In genomic region chr2:135948642-135949355, GRCh38 we compare ENCODE assay signal across 8 cellular contexts. TPM values are rescaled to one million over a fixed set of nuclear protein-coding genes. Genes with fewer than 3 reads are reported as not detected.
DNase-seq lines count a peak whose midpoint lies in the region; ATAC-seq, FAIRE-seq and TF ChIP-seq lines count a peak whose summit lies in the region.

No MANE protein-coding gene starts in this region.

- peak; percentile 72 for ATAC-seq in CD8-positive, alpha-beta T cell
- peak; percentile 66 for ATAC-seq in GM21447 (IDR thresholded peaks at IDR 0.05; ENCODE audit: unreplicated experiment)
- ATAC-seq in omental fat pad (ENCODE audit: low FRiP score), result peak; percentile 63

- no peak for FAIRE-seq in astrocyte (lab: Jason Lieb, UNC)

- no peak for TF ChIP-seq CTCF in CD8-positive, alpha-beta T cell (IDR thresholded peaks at IDR 0.05)
- TF ChIP-seq CTCF in astrocyte (IDR thresholded peaks at IDR 0.05; ENCODE audit: insufficient read depth, low read depth, low read length) (no peak), omental fat pad (IDR thresholded peaks at IDR 0.05) (no peak), uterus (IDR thresholded peaks at IDR 0.05) (no peak)

- H3K4me3 Mint-ChIP-seq in CD8-positive, alpha-beta T cell, result peak overlapping the region; percentile 37
- H3K4me3 Mint-ChIP-seq in astrocyte (ENCODE audit: unreplicated experiment), result no peak overlapping the region

- H2AFZ ChIP-seq in astrocyte (ENCODE audit: low read depth, low read length), result no peak overlapping the region

- intact Hi-C loops in CD8-positive, alpha-beta T cell (cut with DNase I, micrococcal nuclease), result loop anchor here (5.0 kb wide), 2 partner anchors 34 to 39 kb away; partner anchors contain the start of gene DARS1 (in 1 of the 2)
- intact Hi-C loops in uterus (cut with DNase I; ENCODE audit: low total_unique reads), result no loop called here

- DNase-seq in CD8-positive, alpha-beta T cell, result peak in 4 of 7 experiments; percentile 10 to 29 (median 16)
- DNase-seq in LoVo (ENCODE audit: low spot score), result peak; percentile 88
- peak; percentile 82 for DNase-seq in astrocyte (ENCODE audit: low read depth)
- DNase-seq in omental fat pad (ENCODE audit: low spot score), result no peak
- no peak for DNase-seq in dedifferentiated amniotic fluid mesenchymal stem cell (ENCODE audit: extremely low spot score)
- no peak for DNase-seq in NCI-H510A treated with DMSO at 0.1 percent for 48 hours (lab: John Stamatoyannopoulos, UW)
- no peak for DNase-seq in uterus

- no peaks in the 10 kb centered on the region for H3K27me3 Mint-ChIP-seq in CD8-positive, alpha-beta T cell (ENCODE audit: low read depth)
- no peaks in the 10 kb centered on the region for H3K27me3 Mint-ChIP-seq in astrocyte (ENCODE audit: low read depth, unreplicated experiment)

- TF ChIP-seq POLR2A in uterus (IDR thresholded peaks at IDR 0.05), result no peak

- peaks cover 39% of the 10 kb centered on the region for H3K36me3 Mint-ChIP-seq in CD8-positive, alpha-beta T cell
- peaks cover 12% of the 10 kb centered on the region for H3K36me3 Mint-ChIP-seq in astrocyte (ENCODE audit: low read depth, unreplicated experiment)

- peak overlapping the region; percentile 85 for H3K27ac Mint-ChIP-seq in CD8-positive, alpha-beta T cell
- H3K27ac Mint-ChIP-seq in astrocyte (ENCODE audit: unreplicated experiment), result peak overlapping the region; percentile 95

- H3K9me3 Mint-ChIP-seq in CD8-positive, alpha-beta T cell, result peaks cover 3% of the 10 kb centered on the region
- peaks cover 2% of the 10 kb centered on the region for H3K9me3 Mint-ChIP-seq in astrocyte (ENCODE audit: unreplicated experiment)

- H3K4me3 ChIP-seq in CD8-positive, alpha-beta T cell (ENCODE audit: low read depth, low read length), result no peak overlapping the region
- H3K4me3 ChIP-seq in astrocyte (ENCODE audit: insufficient read depth, low read depth, low read length) (no peak overlapping the region), uterus (no peak overlapping the region)

- H3K4me1 Mint-ChIP-seq in CD8-positive, alpha-beta T cell (ENCODE audit: low read depth), result peaks cover 61% of the 10 kb centered on the region
- peaks cover 12% of the 10 kb centered on the region for H3K4me1 Mint-ChIP-seq in astrocyte (ENCODE audit: low read depth, unreplicated experiment)

- POLR2A ChIA-PET in CD8-positive, alpha-beta T cell (lab: Charles Lee), result interaction anchor here (0.5 kb wide), 1 partner anchor 338 kb away, joined by 3 read pairs; no protein-coding TSS in a partner anchor

- no peaks in the 10 kb centered on the region for H3K9me3 ChIP-seq in CD8-positive, alpha-beta T cell (ENCODE audit: low read length)
- no peaks in the 10 kb centered on the region for H3K9me3 ChIP-seq in astrocyte (ENCODE audit: insufficient read depth, low read depth, low read length)
- no peaks in the 10 kb centered on the region for H3K9me3 ChIP-seq in uterus

- peaks cover 7% of the 10 kb centered on the region for H3K4me1 ChIP-seq in CD8-positive, alpha-beta T cell (ENCODE audit: insufficient read depth, low read length)
- peaks cover 22% of the 10 kb centered on the region for H3K4me1 ChIP-seq in astrocyte (ENCODE audit: insufficient read depth, low read length)
- H3K4me1 ChIP-seq in uterus, result peaks cover 0 to 6% of the 10 kb centered on the region in 2 donors

- peaks cover 37% of the 10 kb centered on the region for H3K79me2 ChIP-seq in astrocyte (ENCODE audit: insufficient read depth, low read length)

- no peaks in the 10 kb centered on the region for H3K36me3 ChIP-seq in CD8-positive, alpha-beta T cell (ENCODE audit: insufficient read depth, low read length)
- H3K36me3 ChIP-seq in astrocyte (ENCODE audit: insufficient read depth, low read length), result no peaks in the 10 kb centered on the region
- no peaks in the 10 kb centered on the region for H3K36me3 ChIP-seq in uterus

- H3K9ac ChIP-seq in astrocyte (ENCODE audit: low read length), result peak overlapping the region; percentile 22

- H3K27ac ChIP-seq in CD8-positive, alpha-beta T cell (ENCODE audit: low read depth, low read length), result no peak overlapping the region
- peak overlapping the region; percentile 64 for H3K27ac ChIP-seq in astrocyte (ENCODE audit: low read depth, low read length)
- no peak overlapping the region for H3K27ac ChIP-seq in uterus

- H3K4me2 ChIP-seq in astrocyte (ENCODE audit: low read length), result peak overlapping the region; percentile 76

- H3K27me3 ChIP-seq in CD8-positive, alpha-beta T cell (ENCODE audit: insufficient read depth, low read length), result no peaks in the 10 kb centered on the region
- H3K27me3 ChIP-seq in astrocyte (ENCODE audit: insufficient read depth, low read length) (no peaks in the 10 kb centered on the region), uterus (no peaks in the 10 kb centered on the region)

- CTCF ChIA-PET in CD8-positive, alpha-beta T cell (lab: Charles Lee), result interaction anchor here (0.8 kb wide), 1 partner anchor 11 kb away, joined by 3 read pairs; no protein-coding TSS in a partner anchor

- peaks cover 9% of the 10 kb centered on the region for H4K20me1 ChIP-seq in astrocyte (ENCODE audit: insufficient read depth, low read length)

RNA-seq across cellular contexts. Expression of gene DARS1, which starts 36.6 kb away (rescaled TPM):
- total RNA-seq in CD8-positive, alpha-beta T cell, result 10 to 100 TPM; 33.4 to 35.8 TPM
- total RNA-seq in astrocyte (36.6 and 37.9 TPM in 2 replicates), omental fat pad (10 to 100 TPM; 59.3 to 76.3 (median 68.2) TPM), uterus (100 to 1,000 TPM in 1 of 4 donors, 10 to 100 TPM in 3; 27.1 to 127 (median 62.1) TPM)

Comparison
In these comparisons a context has a peak if more than half of its experiments do, and no peak if none do; other contexts are left out.
1. DNase-seq: peak in CD8-positive, alpha-beta T cell (4 of 7), LoVo (single experiment) and astrocyte (single experiment); none in omental fat pad (single experiment), dedifferentiated amniotic fluid mesenchymal stem cell (single experiment), NCI-H510A treated with DMSO at 0.1 percent for 48 hours (single experiment) and uterus (0 of 2).
2. Peak in every context shown above with its lines, with median percentiles within 50 percentile points of each other: ATAC-seq.